8 cellular contexts compared by ENCODE assay signal in genomic region chr4:62709618-62710252, GRCh38.
DNase-seq lines count a peak whose midpoint lies in the region; ATAC-seq and TF ChIP-seq lines count a peak whose summit lies in the region.

No MANE protein-coding gene starts in this region.

- H3K9ac ChIP-seq in skeletal muscle satellite cell (ENCODE audit: low read depth, low read length), result no peak overlapping the region

- no peak overlapping the region for H3K4me3 Mint-ChIP-seq in T-helper 17 cell
- no peak overlapping the region for H3K4me3 Mint-ChIP-seq in stimulated activated naive CD8-positive, alpha-beta T cell treated with anti-CD3 and anti-CD28 coated beads, Interleukin-15, amount 100 ng/mL, for 72 hours

- TF ChIP-seq EP300 in gastroesophageal sphincter (IDR thresholded peaks at IDR 0.05), result no peak

- DNase-seq in GM12864 (ENCODE audit: low read depth) (no peak), LNCaP clone FGC (ENCODE audit: low read depth) (peak; percentile 10), SK-N-DZ (ENCODE audit: low spot score) (peak; percentile 49), T-helper 17 cell (no peak), omental fat pad (ENCODE audit: low spot score) (no peak)
- no peak for DNase-seq in stimulated activated naive CD8-positive, alpha-beta T cell treated with anti-CD3 and anti-CD28 coated beads, Interleukin-15, amount 100 ng/mL, for 72 hours

- no peak overlapping the region for H3K27ac Mint-ChIP-seq in T-helper 17 cell
- no peak overlapping the region for H3K27ac Mint-ChIP-seq in stimulated activated naive CD8-positive, alpha-beta T cell treated with anti-CD3 and anti-CD28 coated beads, Interleukin-15, amount 100 ng/mL, for 72 hours

- no peaks in the 10 kb centered on the region for H3K27me3 Mint-ChIP-seq in T-helper 17 cell
- no peaks in the 10 kb centered on the region for H3K27me3 Mint-ChIP-seq in stimulated activated naive CD8-positive, alpha-beta T cell treated with anti-CD3 and anti-CD28 coated beads, Interleukin-15, amount 100 ng/mL, for 72 hours

- WGBS in gastroesophageal sphincter (ENCODE audit: low coverage in 1 of 2), 2 donors, result 33 to 36% methylated on average over 3 of the region's 3 CpGs

- no peaks in the 10 kb centered on the region for H3K9me3 ChIP-seq in gastroesophageal sphincter
- H3K9me3 ChIP-seq in skeletal muscle satellite cell (replicated peaks; ENCODE audit: low read length), result no peaks in the 10 kb centered on the region
- no peaks in the 10 kb centered on the region for H3K9me3 ChIP-seq in T-helper 17 cell (ENCODE audit: control insufficient read depth, low read length, poor library complexity, severe bottlenecking)

- ATAC-seq in gastroesophageal sphincter, result no peak
- ATAC-seq in T-helper 17 cell, result no peak
- no peak for ATAC-seq in omental fat pad (ENCODE audit: low FRiP score)
- no peak for ATAC-seq in stimulated activated naive CD8-positive, alpha-beta T cell treated with anti-CD3 and anti-CD28 coated beads, Interleukin-15, amount 100 ng/mL, for 72 hours

- no peaks in the 10 kb centered on the region for H3K4me1 Mint-ChIP-seq in T-helper 17 cell
- no peaks in the 10 kb centered on the region for H3K4me1 Mint-ChIP-seq in stimulated activated naive CD8-positive, alpha-beta T cell treated with anti-CD3 and anti-CD28 coated beads, Interleukin-15, amount 100 ng/mL, for 72 hours

- H3K27ac ChIP-seq in gastroesophageal sphincter, result no peak overlapping the region

- peak; percentile 2 for TF ChIP-seq CTCF in GM12864 (IDR thresholded peaks at IDR 0.05; ENCODE audit: low read depth, low read length, missing control alignments)
- TF ChIP-seq CTCF in LNCaP clone FGC (IDR thresholded peaks at IDR 0.05; ENCODE audit: control insufficient read depth, extremely low read depth, insufficient read depth), result peak; percentile 52
- TF ChIP-seq CTCF in gastroesophageal sphincter (IDR thresholded peaks at IDR 0.05), result peak; percentile 16 to 60 (median 40)
- no peak for TF ChIP-seq CTCF in omental fat pad (IDR thresholded peaks at IDR 0.05)

- no peak for TF ChIP-seq POLR2A in gastroesophageal sphincter (IDR thresholded peaks at IDR 0.05)

- H3K36me3 Mint-ChIP-seq in T-helper 17 cell (ENCODE audit: low read depth), result no peaks in the 10 kb centered on the region

- H3K27me3 ChIP-seq in gastroesophageal sphincter, result no peaks in the 10 kb centered on the region
- no peaks in the 10 kb centered on the region for H3K27me3 ChIP-seq in skeletal muscle satellite cell (ENCODE audit: control insufficient read depth, insufficient read depth, low read length)

- H3K4me3 ChIP-seq in GM12864 (ENCODE audit: low read depth, low read length), result no peak overlapping the region
- H3K4me3 ChIP-seq in LNCaP clone FGC (ENCODE audit: low read depth, low read length), result no peak overlapping the region
- peak overlapping the region in 1 of 2 donors; percentile 10 for H3K4me3 ChIP-seq in gastroesophageal sphincter
- no peak overlapping the region for H3K4me3 ChIP-seq in skeletal muscle satellite cell (ENCODE audit: low read length)

- H3K4me2 ChIP-seq in skeletal muscle satellite cell (ENCODE audit: low read length), result peak overlapping the region; percentile 33

- peaks cover 0 to 5% of the 10 kb centered on the region in 2 donors for H3K9me3 Mint-ChIP-seq in stimulated activated naive CD8-positive, alpha-beta T cell treated with anti-CD3 and anti-CD28 coated beads, Interleukin-15, amount 100 ng/mL, for 72 hours

- H3K36me3 ChIP-seq in gastroesophageal sphincter, result no peaks in the 10 kb centered on the region
- no peaks in the 10 kb centered on the region for H3K36me3 ChIP-seq in skeletal muscle satellite cell (ENCODE audit: insufficient read depth, low read length)

- H3K4me1 ChIP-seq in gastroesophageal sphincter, result no peaks in the 10 kb centered on the region
- H3K4me1 ChIP-seq in skeletal muscle satellite cell (ENCODE audit: control insufficient read depth, insufficient read depth, low read length), result no peaks in the 10 kb centered on the region

Comparison
In these comparisons a context has a peak if more than half of its experiments do, and no peak if none do; other contexts are left out.
1. DNase-seq: peak in LNCaP clone FGC (single experiment) and SK-N-DZ (single experiment); none in GM12864 (single experiment), T-helper 17 cell (0 of 3), omental fat pad (single experiment) and stimulated activated naive CD8-positive, alpha-beta T cell treated with anti-CD3 and anti-CD28 coated beads, Interleukin-15, amount 100 ng/mL, for 72 hours (0 of 2).
2. CTCF ChIP-seq: peak in GM12864 (single experiment), LNCaP clone FGC (single experiment) and gastroesophageal sphincter (4 of 4); none in omental fat pad (0 of 3).